In genomic region chr12:103431387-103431786, GRCh38 we compare ENCODE assay signal across 15 cellular contexts.
"Had no signal": no experiment of that assay in that cellular context is flagged by ENCODE, and none has a peak within 500 bp of the region (broad histone marks: within the 10 kb centered on the region; RNA-seq: fewer than 3 reads in every experiment).

No MANE protein-coding gene starts in this region.

- H3K4me3 Mint-ChIP-seq: activated CD4-positive, alpha-beta memory T cell treated with anti-CD3 and anti-CD28 coated beads for 36 hours; activated naive CD8-positive, alpha-beta T cell treated with anti-CD3 and anti-CD28 coated beads, Interleukin-2, amount 10 ng/mL, durations not matched to agents 7 days and 5 days; activated T-cell treated with anti-CD3 and anti-CD28 coated beads, Interleukin-2, amount 50 U/mL, for 72 hours; dendritic cell treated with granulocyte-macrophage colony-stimulating factor and Interleukin-4, amounts not matched to agents 40 ng/mL and 50 ng/mL, for 4 days; neural crest cell; stimulated activated naive CD8-positive, alpha-beta T cell treated with anti-CD3 and anti-CD28 coated beads, Interleukin-15, Interleukin-2, amounts not matched to agents 100 ng/mL and 50 ng/mL, for 24 hours had no signal

- H3K4me1 ChIP-seq: sigmoid colon, testis had no signal

- H3K4me1 Mint-ChIP-seq: activated naive CD8-positive, alpha-beta T cell treated with anti-CD3 and anti-CD28 coated beads, Interleukin-2, amount 10 ng/mL, durations not matched to agents 7 days and 5 days had no signal

- H3K27me3 Mint-ChIP-seq: activated CD4-positive, alpha-beta memory T cell treated with anti-CD3 and anti-CD28 coated beads for 36 hours; activated naive CD8-positive, alpha-beta T cell treated with anti-CD3 and anti-CD28 coated beads, Interleukin-2, amount 10 ng/mL, durations not matched to agents 7 days and 5 days; stimulated activated naive CD8-positive, alpha-beta T cell treated with anti-CD3 and anti-CD28 coated beads, Interleukin-15, Interleukin-2, amounts not matched to agents 100 ng/mL and 50 ng/mL, for 24 hours had no signal

- H3K36me3 ChIP-seq: sigmoid colon had no signal

- H3K27ac Mint-ChIP-seq: activated CD4-positive, alpha-beta memory T cell treated with anti-CD3 and anti-CD28 coated beads for 36 hours; activated naive CD8-positive, alpha-beta T cell treated with anti-CD3 and anti-CD28 coated beads, Interleukin-2, amount 10 ng/mL, durations not matched to agents 7 days and 5 days; activated T-cell treated with anti-CD3 and anti-CD28 coated beads, Interleukin-2, amount 50 U/mL, for 72 hours; dendritic cell treated with granulocyte-macrophage colony-stimulating factor and Interleukin-4, amounts not matched to agents 40 ng/mL and 50 ng/mL, for 4 days; stimulated activated naive CD8-positive, alpha-beta T cell treated with anti-CD3 and anti-CD28 coated beads, Interleukin-15, Interleukin-2, amounts not matched to agents 100 ng/mL and 50 ng/mL, for 24 hours had no signal

- H3K27me3 ChIP-seq: hepatocyte, sigmoid colon, testis had no signal

- DNase-seq: activated CD4-positive, alpha-beta memory T cell treated with anti-CD3 and anti-CD28 coated beads for 36 hours; activated CD4-positive, CD25-positive, alpha-beta regulatory T cell treated with anti-CD3 and anti-CD28 coated beads, Interleukin-2, amount 50 U/mL, for 72 hours; activated gamma-delta T cell treated with Interleukin-2 at 50 U/mL for 16 hours; activated naive CD8-positive, alpha-beta T cell treated with anti-CD3 and anti-CD28 coated beads, Interleukin-2, amount 10 ng/mL, durations not matched to agents 7 days and 5 days; activated T-cell treated with anti-CD3 and anti-CD28 coated beads, Interleukin-2, amount 50 U/mL, for 72 hours; anterior cingulate cortex; cerebellar nuclear complex; left ventricle myocardium superior; sigmoid colon; stimulated activated CD4-positive, alpha-beta T cell treated with anti-CD3 and anti-CD28 coated beads, Interleukin-2, amount 100 ng/mL, for 24 hours; testis had no signal

- ATAC-seq: left ventricle myocardium superior had no signal

- H3K9me3 ChIP-seq: testis had no signal

- H3K4me3 ChIP-seq: hepatocyte, sigmoid colon, testis had no signal

- H3K27ac ChIP-seq: hepatocyte, sigmoid colon, testis had no signal
